1 cellular context compared by ENCODE assay signal in genomic region chr12:11706509-11707331, GRCh38.
TF ChIP-seq lines count a peak whose summit lies in the region.

No MANE protein-coding gene starts in this region.

TF ChIP-seq in GM23338, 12 proteins besides CTCF, POLR2A, EP300 and RAD21 (continued from another document):
- TF ChIP-seq ZNF462 (CRISPR knock-in tag; IDR thresholded peaks at IDR 0.05): no peak
- no peak for TF ChIP-seq ETS1 (IDR thresholded peaks at IDR 0.05)
- TF ChIP-seq ZNF114 (CRISPR knock-in tag; IDR thresholded peaks at IDR 0.05): no peak
- no peak for TF ChIP-seq JUNB (IDR thresholded peaks at IDR 0.05; ENCODE audit: unreplicated experiment)
- no peak for TF ChIP-seq STAT1 (IDR thresholded peaks at IDR 0.05; ENCODE audit: unreplicated experiment)
- TF ChIP-seq POLR2AphosphoS5 (IDR thresholded peaks at IDR 0.05; ENCODE audit: low read depth): no peak
- no peak for TF ChIP-seq ZNF331 (CRISPR knock-in tag; IDR thresholded peaks at IDR 0.05; ENCODE audit: low read depth)
- no peak for TF ChIP-seq EZH2phosphoT487 (IDR thresholded peaks at IDR 0.05; ENCODE audit: unreplicated experiment)
